In the genomic region with DNA sequence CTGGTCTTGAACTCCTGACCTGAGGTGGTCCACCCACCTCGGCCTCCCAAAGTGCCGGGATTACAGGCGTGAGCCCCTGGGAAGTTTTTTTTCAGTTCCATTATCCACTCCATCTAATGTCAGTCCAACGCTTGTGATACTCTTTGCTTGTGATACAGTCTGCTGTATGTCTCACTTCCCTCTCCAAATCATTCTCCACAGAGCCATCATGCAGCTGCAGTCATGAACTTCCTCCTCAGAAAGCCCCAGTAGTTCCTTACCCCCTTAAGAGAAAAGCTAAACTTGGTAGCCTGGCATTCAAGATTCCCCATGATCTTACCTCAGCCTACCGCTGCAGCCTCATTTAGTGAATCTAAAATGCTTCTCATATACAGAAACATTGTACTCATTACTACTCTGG, we compare ENCODE assay signal across 10 cellular contexts. TPM values are rescaled to one million over a fixed set of nuclear protein-coding genes. Genes with fewer than 3 reads are reported as not detected.
DNase-seq lines count a peak whose midpoint lies in the region; ATAC-seq and TF ChIP-seq lines count a peak whose summit lies in the region.
"Had no signal": no experiment of that assay in that cellular context is flagged by ENCODE, and none has a peak within 500 bp of the region (broad histone marks: within the 10 kb centered on the region; RNA-seq: fewer than 3 reads in every experiment).

No MANE protein-coding gene starts in this region.

- H3K4me1 Mint-ChIP-seq in Calu3 (ENCODE audit: low read depth, unreplicated experiment) = peaks cover 27% of the 10 kb centered on the region
- H3K4me1 Mint-ChIP-seq in activated T-helper 1 cell treated with anti-CD3 and anti-CD28 coated beads, Interleukin-12 subunit alpha, Interleukin-12 subunit beta, Interleukin-2, Interleukin-4 antibody, amounts not matched to agents 30 ng/mL and 10 ng/mL and 1 ng/mL, durations not matched to agents 14 hours and 24 hours and 36 hours (ENCODE audit: low read depth) = peaks cover 50% of the 10 kb centered on the region
- peaks cover 47 to 54% of the 10 kb centered on the region in 2 donors for H3K4me1 Mint-ChIP-seq in natural killer cell treated with Interleukin-12 subunit alpha and Interleukin-12 subunit beta and Interleukin-15 and Interleukin-18, amount 100 ng/mL, for 72 hours (ENCODE audit: low read depth in 2 of 2)

- H3K9me3 Mint-ChIP-seq in Calu3 (ENCODE audit: low read depth, unreplicated experiment) = no peaks in the 10 kb centered on the region
- H3K9me3 Mint-ChIP-seq in activated T-helper 1 cell treated with anti-CD3 and anti-CD28 coated beads, Interleukin-12 subunit alpha, Interleukin-12 subunit beta, Interleukin-2, Interleukin-4 antibody, amounts not matched to agents 30 ng/mL and 10 ng/mL and 1 ng/mL, durations not matched to agents 14 hours and 24 hours and 36 hours = no peaks in the 10 kb centered on the region
- no peaks in the 10 kb centered on the region for H3K9me3 Mint-ChIP-seq in natural killer cell treated with Interleukin-12 subunit alpha and Interleukin-12 subunit beta and Interleukin-15 and Interleukin-18, amount 100 ng/mL, for 72 hours

- ATAC-seq in HG02610 (IDR thresholded peaks at IDR 0.05; ENCODE audit: unreplicated experiment) (peak; percentile 25), GM19397 (IDR thresholded peaks at IDR 0.05; ENCODE audit: unreplicated experiment) (no peak)
- ATAC-seq in natural killer cell treated with Interleukin-12 subunit alpha and Interleukin-12 subunit beta and Interleukin-15 and Interleukin-18, amount 100 ng/mL, for 72 hours = no peak

- no peak overlapping the region for H3K27ac Mint-ChIP-seq in Calu3 (ENCODE audit: unreplicated experiment)
- peak overlapping the region; percentile 73 for H3K27ac Mint-ChIP-seq in activated T-helper 1 cell treated with anti-CD3 and anti-CD28 coated beads, Interleukin-12 subunit alpha, Interleukin-12 subunit beta, Interleukin-2, Interleukin-4 antibody, amounts not matched to agents 30 ng/mL and 10 ng/mL and 1 ng/mL, durations not matched to agents 14 hours and 24 hours and 36 hours
- peak overlapping the region; percentile 99 for H3K27ac Mint-ChIP-seq in natural killer cell treated with Interleukin-12 subunit alpha and Interleukin-12 subunit beta and Interleukin-15 and Interleukin-18, amount 100 ng/mL, for 72 hours

- DNase-seq in Calu3 = no peak
- DNase-seq in activated T-helper 1 cell treated with anti-CD3 and anti-CD28 coated beads, Interleukin-12 subunit alpha, Interleukin-12 subunit beta, Interleukin-2, Interleukin-4 antibody, amounts not matched to agents 30 ng/mL and 10 ng/mL and 1 ng/mL, durations not matched to agents 14 hours and 24 hours and 36 hours (ENCODE audit: low spot score) = no peak
- DNase-seq in natural killer cell treated with Interleukin-12 subunit alpha and Interleukin-12 subunit beta and Interleukin-15 and Interleukin-18, amount 100 ng/mL, for 72 hours (ENCODE audit: low spot score) = peak; percentile 31
- no peak for DNase-seq in A172 (ENCODE audit: low spot score)
- DNase-seq in NCI-H524 treated with DMSO at 0.1 percent for 48 hours (lab: John Stamatoyannopoulos, UW) = no peak
- DNase-seq: caudate nucleus; DMS53; stimulated activated CD4-positive, alpha-beta T cell treated with anti-CD3 and anti-CD28 coated beads, Interleukin-12 subunit alpha, Interleukin-12 subunit beta, amount 100 ng/mL, for 4 hours had no signal

- CTCF ChIA-PET in Calu3 (lab: Charles Lee) = no interaction called here

- peaks cover 81% of the 10 kb centered on the region for H3K36me3 Mint-ChIP-seq in Calu3 (ENCODE audit: insufficient read depth, unreplicated experiment)
- H3K36me3 Mint-ChIP-seq in activated T-helper 1 cell treated with anti-CD3 and anti-CD28 coated beads, Interleukin-12 subunit alpha, Interleukin-12 subunit beta, Interleukin-2, Interleukin-4 antibody, amounts not matched to agents 30 ng/mL and 10 ng/mL and 1 ng/mL, durations not matched to agents 14 hours and 24 hours and 36 hours (ENCODE audit: low read depth) = peaks cover 50% of the 10 kb centered on the region
- peaks cover 30% of the 10 kb centered on the region for H3K36me3 Mint-ChIP-seq in natural killer cell treated with Interleukin-12 subunit alpha and Interleukin-12 subunit beta and Interleukin-15 and Interleukin-18, amount 100 ng/mL, for 72 hours

- H3K4me3 Mint-ChIP-seq in Calu3 (ENCODE audit: low read depth, unreplicated experiment) = peak overlapping the region; percentile 89
- H3K4me3 Mint-ChIP-seq in activated T-helper 1 cell treated with anti-CD3 and anti-CD28 coated beads, Interleukin-12 subunit alpha, Interleukin-12 subunit beta, Interleukin-2, Interleukin-4 antibody, amounts not matched to agents 30 ng/mL and 10 ng/mL and 1 ng/mL, durations not matched to agents 14 hours and 24 hours and 36 hours = peak overlapping the region; percentile 99
- H3K4me3 Mint-ChIP-seq in natural killer cell treated with Interleukin-12 subunit alpha and Interleukin-12 subunit beta and Interleukin-15 and Interleukin-18, amount 100 ng/mL, for 72 hours = peak overlapping the region; percentile 87

- H3K27me3 Mint-ChIP-seq in Calu3 (ENCODE audit: unreplicated experiment) = no peaks in the 10 kb centered on the region
- no peaks in the 10 kb centered on the region for H3K27me3 Mint-ChIP-seq in activated T-helper 1 cell treated with anti-CD3 and anti-CD28 coated beads, Interleukin-12 subunit alpha, Interleukin-12 subunit beta, Interleukin-2, Interleukin-4 antibody, amounts not matched to agents 30 ng/mL and 10 ng/mL and 1 ng/mL, durations not matched to agents 14 hours and 24 hours and 36 hours (ENCODE audit: insufficient read depth)
- no peaks in the 10 kb centered on the region for H3K27me3 Mint-ChIP-seq in natural killer cell treated with Interleukin-12 subunit alpha and Interleukin-12 subunit beta and Interleukin-15 and Interleukin-18, amount 100 ng/mL, for 72 hours

- no TSS peak for BruUV-seq in Calu3 (replicated peaks; lab: Mats Ljungman, UMichigan)

- intact Hi-C loops in Calu3 (cut with micrococcal nuclease; ENCODE audit: unreplicated experiment) = no loop called here
- intact Hi-C loops in activated T-helper 1 cell treated with anti-CD3 and anti-CD28 coated beads, Interleukin-12 subunit alpha, Interleukin-12 subunit beta, Interleukin-2, Interleukin-4 antibody, amounts not matched to agents 30 ng/mL and 10 ng/mL and 1 ng/mL, durations not matched to agents 14 hours and 24 hours and 36 hours (cut with micrococcal nuclease) = no loop called here

- TF ChIP-seq CTCF in Calu3 (IDR thresholded peaks at IDR 0.05; ENCODE audit: unreplicated experiment) = no peak

RNA-seq across cellular contexts. Expression of a gene that starts 2.3 kb away (rescaled TPM):
- 133 and 141 TPM in 2 replicates for total RNA-seq in Calu3 (2022)
- total RNA-seq in activated T-helper 1 cell treated with anti-CD3 and anti-CD28 coated beads, Interleukin-12 subunit alpha, Interleukin-12 subunit beta, Interleukin-2, Interleukin-4 antibody, amounts not matched to agents 30 ng/mL and 10 ng/mL and 1 ng/mL, durations not matched to agents 14 hours and 24 hours and 36 hours = 268 and 273 TPM in 2 replicates
- total RNA-seq in natural killer cell treated with Interleukin-12 subunit alpha and Interleukin-12 subunit beta and Interleukin-15 and Interleukin-18, amount 100 ng/mL, for 72 hours = 100 to 1,000 TPM; 323 to 381 TPM
- total RNA-seq in A172 (2014; rRNA removed; shearing (Covaris generic)) = 196 and 274 TPM in 2 replicates

RNA-seq across cellular contexts. Expression of a gene that starts 2.9 kb away (rescaled TPM):
- 45.8 and 48.5 TPM in 2 replicates for total RNA-seq in Calu3 (2022)
- 63.4 and 63.6 TPM in 2 replicates for total RNA-seq in activated T-helper 1 cell treated with anti-CD3 and anti-CD28 coated beads, Interleukin-12 subunit alpha, Interleukin-12 subunit beta, Interleukin-2, Interleukin-4 antibody, amounts not matched to agents 30 ng/mL and 10 ng/mL and 1 ng/mL, durations not matched to agents 14 hours and 24 hours and 36 hours
- 10 to 100 TPM; 58.3 to 65.6 TPM for total RNA-seq in natural killer cell treated with Interleukin-12 subunit alpha and Interleukin-12 subunit beta and Interleukin-15 and Interleukin-18, amount 100 ng/mL, for 72 hours
- total RNA-seq in A172 (2014; rRNA removed; shearing (Covaris generic)) = 150 and 167 TPM in 2 replicates

RNA-seq across cellular contexts. Expression of a gene that starts 14.8 kb away (rescaled TPM):
- 19.5 and 21.9 TPM in 2 replicates for total RNA-seq in Calu3 (2022)
- 26.5 and 33.6 TPM in 2 replicates for total RNA-seq in activated T-helper 1 cell treated with anti-CD3 and anti-CD28 coated beads, Interleukin-12 subunit alpha, Interleukin-12 subunit beta, Interleukin-2, Interleukin-4 antibody, amounts not matched to agents 30 ng/mL and 10 ng/mL and 1 ng/mL, durations not matched to agents 14 hours and 24 hours and 36 hours
- total RNA-seq in natural killer cell treated with Interleukin-12 subunit alpha and Interleukin-12 subunit beta and Interleukin-15 and Interleukin-18, amount 100 ng/mL, for 72 hours = 10 to 100 TPM; 50.0 to 91.3 TPM
- 10.2 and 15.6 TPM in 2 replicates for total RNA-seq in A172 (2014; rRNA removed; shearing (Covaris generic))

RNA-seq across cellular contexts. Expression of a gene that starts 25.5 kb away (rescaled TPM):
- total RNA-seq in Calu3 (2022) = 4.1 and 7.2 TPM in 2 replicates
- total RNA-seq in activated T-helper 1 cell treated with anti-CD3 and anti-CD28 coated beads, Interleukin-12 subunit alpha, Interleukin-12 subunit beta, Interleukin-2, Interleukin-4 antibody, amounts not matched to agents 30 ng/mL and 10 ng/mL and 1 ng/mL, durations not matched to agents 14 hours and 24 hours and 36 hours = 55.0 and 57.8 TPM in 2 replicates
- total RNA-seq in natural killer cell treated with Interleukin-12 subunit alpha and Interleukin-12 subunit beta and Interleukin-15 and Interleukin-18, amount 100 ng/mL, for 72 hours = 10 to 100 TPM; 19.8 to 24.4 TPM
- total RNA-seq in A172 (2014; rRNA removed; shearing (Covaris generic)) = 78.3 and 82.6 TPM in 2 replicates

RNA-seq across cellular contexts. Expression of a gene that starts 45.5 kb away (rescaled TPM):
- 17.1 and 21.8 TPM in 2 replicates for total RNA-seq in Calu3 (2022)
- total RNA-seq in activated T-helper 1 cell treated with anti-CD3 and anti-CD28 coated beads, Interleukin-12 subunit alpha, Interleukin-12 subunit beta, Interleukin-2, Interleukin-4 antibody, amounts not matched to agents 30 ng/mL and 10 ng/mL and 1 ng/mL, durations not matched to agents 14 hours and 24 hours and 36 hours = 40.2 and 40.6 TPM in 2 replicates
- total RNA-seq in natural killer cell treated with Interleukin-12 subunit alpha and Interleukin-12 subunit beta and Interleukin-15 and Interleukin-18, amount 100 ng/mL, for 72 hours = 10 to 100 TPM; 35.9 to 42.5 TPM
- 27.5 and 37.9 TPM in 2 replicates for total RNA-seq in A172 (2014; rRNA removed; shearing (Covaris generic))
